8 cellular contexts compared by ENCODE assay signal in the genomic region with DNA sequence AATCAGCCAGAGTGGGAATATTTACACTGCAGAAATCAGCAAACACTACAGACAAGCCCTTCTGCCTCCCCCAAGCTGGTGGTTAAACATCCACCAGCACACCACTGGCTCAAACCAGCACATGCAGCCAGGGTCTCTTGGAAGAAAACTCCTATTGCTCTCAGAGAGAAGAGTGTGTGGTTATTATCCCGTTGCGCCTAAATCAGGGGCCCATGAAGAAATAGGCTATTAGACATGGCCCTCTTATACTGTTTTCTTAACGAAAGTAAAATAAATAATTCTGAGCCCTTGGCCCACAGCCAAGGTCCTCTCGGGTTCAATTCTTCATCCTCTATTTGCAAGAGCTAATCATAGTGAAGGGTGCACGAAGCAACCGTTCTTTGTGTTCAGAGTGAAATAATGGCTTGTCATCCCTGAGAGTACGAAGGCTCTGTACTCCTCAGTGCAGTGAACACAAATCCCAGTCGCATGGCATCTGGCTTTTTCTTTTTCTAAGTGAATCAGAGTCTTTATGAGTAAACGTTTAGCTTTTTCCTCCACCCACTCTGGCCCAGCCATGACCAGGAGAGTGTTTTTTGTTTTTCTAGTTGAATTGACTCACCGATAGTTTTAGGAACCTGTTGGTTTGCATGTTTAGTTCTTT. TPM values are rescaled to one million over a fixed set of nuclear protein-coding genes. Genes with fewer than 3 reads are reported as not detected.
DNase-seq lines count a peak whose midpoint lies in the region; ATAC-seq, FAIRE-seq and TF ChIP-seq lines count a peak whose summit lies in the region.

No MANE protein-coding gene starts in this region.

- H3K9me3 ChIP-seq in SK-N-SH (no peaks in the 10 kb centered on the region), keratinocyte (ENCODE audit: control insufficient read depth, low read depth, low read length) (no peaks in the 10 kb centered on the region)

- H4K20me1 ChIP-seq in SK-N-SH (ENCODE audit: insufficient read depth) (no peaks in the 10 kb centered on the region), keratinocyte (ENCODE audit: control insufficient read depth, extremely low read depth, insufficient read depth, low read length) (no peaks in the 10 kb centered on the region)

- ATAC-seq in GM19397 (IDR thresholded peaks at IDR 0.05; ENCODE audit: unreplicated experiment) (peak; percentile 59), HG03558 (IDR thresholded peaks at IDR 0.05; ENCODE audit: extremely low read depth, unreplicated experiment) (peak; percentile 73)

- H2AFZ ChIP-seq in SK-N-SH (ENCODE audit: low read depth) (peak overlapping the region; percentile 5; the same call in 1 of the 2 replicates), keratinocyte (ENCODE audit: control insufficient read depth, low read length) (no peak overlapping the region)

- CTCF ChIA-PET in SK-N-SH (lab: Yijun Ruan, JAX) = interaction anchor here (1.2 kb wide), 1 partner anchor 338 kb away, joined by 3 read pairs; no protein-coding TSS in a partner anchor

- WGBS in SK-N-SH (ENCODE audit: low lambda C conversion rate) = 52% methylated on average over 10 of the region's 10 CpGs

- H3K4me3 ChIP-seq in SK-N-SH (ENCODE audit: low read depth in 2 of 2, low read length in 1 of 2) (no peak overlapping the region), keratinocyte (ENCODE audit: control insufficient read depth in 2 of 3, extremely low read depth in 1 of 3, insufficient read depth in 2 of 3, low read depth in 1 of 3, low read length in 3 of 3) (no peak overlapping the region)

- H3K27ac ChIP-seq in SK-N-SH (ENCODE audit: low read depth in 2 of 2, low read length in 1 of 2) (peak overlapping the region in 1 of 2 experiments; percentile 44; a peak in 2 of 4 replicates), keratinocyte (ENCODE audit: control insufficient read depth, insufficient read depth, low read length) (no peak overlapping the region)

- no peaks in the 10 kb centered on the region for H3K9me2 ChIP-seq in SK-N-SH

- POLR2A ChIA-PET in SK-N-SH (lab: Yijun Ruan, JAX) = interaction anchor here (0.6 kb wide), 1 partner anchor 11 kb away, joined by 4 read pairs; no protein-coding TSS in a partner anchor

- H3K79me2 ChIP-seq in SK-N-SH (ENCODE audit: insufficient read depth) = no peaks in the 10 kb centered on the region
- H3K79me2 ChIP-seq in keratinocyte (ENCODE audit: control insufficient read depth, insufficient read depth, low read length) = no peaks in the 10 kb centered on the region

- H3K4me1 ChIP-seq in SK-N-SH (ENCODE audit: control insufficient read depth in 1 of 2, insufficient read depth in 2 of 2, low read depth in 1 of 2, low read length in 1 of 2) = peaks cover 0 to 4% of the 10 kb centered on the region in 2 experiments; a peak in 1 of 4 replicates
- H3K4me1 ChIP-seq in keratinocyte (ENCODE audit: control insufficient read depth, extremely low read depth, insufficient read depth, low read length) = peaks cover 8% of the 10 kb centered on the region

- dilution Hi-C loops in keratinocyte (cut with MboI; ENCODE audit: extremely low pct_ligation_motif_present, low sequenced_read_pairs) = no loop called here

- H3K4me2 ChIP-seq in SK-N-SH (peak overlapping the region; percentile 59), keratinocyte (ENCODE audit: control insufficient read depth, extremely low read depth, insufficient read depth, low read depth, low read length) (peak overlapping the region; percentile 15)

- H3K36me3 ChIP-seq in SK-N-SH (replicated peaks in 1 of 2; ENCODE audit: control insufficient read depth in 1 of 2, insufficient read depth in 2 of 2, low read length in 1 of 2) = no peaks in the 10 kb centered on the region
- H3K36me3 ChIP-seq in keratinocyte (ENCODE audit: control insufficient read depth in 2 of 2, extremely low read depth in 1 of 2, insufficient read depth in 2 of 2, low read length in 2 of 2) = no peaks in the 10 kb centered on the region

- no peaks in the 10 kb centered on the region for H3K9me1 ChIP-seq in keratinocyte (ENCODE audit: control insufficient read depth, extremely low read depth, insufficient read depth, low read length)

- TF ChIP-seq CTCF in SK-N-SH (IDR thresholded peaks at IDR 0.05) (no peak), keratinocyte (optimal IDR thresholded peaks at IDR 0.05 in 1 of 3, IDR thresholded peaks at IDR 0.05 in 1 of 3, conservative IDR thresholded peaks at IDR 0.05 in 1 of 3; ENCODE audit: extremely low read depth in 1 of 3, insufficient read depth in 2 of 3, low read length in 3 of 3) (no peak)

- DNase-seq in DMS153 (lab: John Stamatoyannopoulos, UW) (peak; percentile 84), SK-N-SH (no peak), keratinocyte (ENCODE audit: low read depth, low spot score) (no peak), SKM-1 (lab: John Stamatoyannopoulos, UW; ENCODE audit: unreplicated experiment) (no peak), SW 1271 (lab: John Stamatoyannopoulos, UW) (no peak)
- DNase-seq in activated CD4-positive, alpha-beta T cell treated with anti-CD3 and anti-CD28 coated beads, Interleukin-2, amount 50 U/mL, for 1 hour = no peak

- H3K27me3 ChIP-seq in SK-N-SH (ENCODE audit: insufficient read depth) = no peaks in the 10 kb centered on the region
- no peaks in the 10 kb centered on the region for H3K27me3 ChIP-seq in keratinocyte (ENCODE audit: control insufficient read depth, extremely low read depth, insufficient read depth, low read length)

- TF ChIP-seq EP300 in SK-N-SH (IDR thresholded peaks at IDR 0.05; ENCODE audit: borderline replicate concordance in 1 of 2, low read depth in 1 of 2, low read length in 1 of 2) = no peak

- no peak for FAIRE-seq in keratinocyte (lab: Jason Lieb, UNC)

- H3K9ac ChIP-seq in SK-N-SH (no peak overlapping the region), keratinocyte (ENCODE audit: control insufficient read depth, extremely low read depth, insufficient read depth, low read length) (no peak overlapping the region)

- peaks cover 10% of the 10 kb centered on the region for H3F3A ChIP-seq in SK-N-SH (replicated peaks; ENCODE audit: insufficient read depth)

- TF ChIP-seq RAD21 in SK-N-SH (IDR thresholded peaks at IDR 0.05; ENCODE audit: low read length) = no peak

TF ChIP-seq in SK-N-SH, 30 proteins besides CTCF, POLR2A, EP300 and RAD21:
- TF ChIP-seq FOSL2 (IDR thresholded peaks at IDR 0.05; ENCODE audit: borderline replicate concordance, low read depth) (peak; percentile 52), ELF1 (IDR thresholded peaks at IDR 0.05) (no peak), NFIC (IDR thresholded peaks at IDR 0.05; ENCODE audit: borderline replicate concordance) (peak; percentile 15; the same call in 1 of the 2 replicates), RFX5 (IDR thresholded peaks at IDR 0.05; ENCODE audit: low read length) (no peak), YY1 (IDR thresholded peaks at IDR 0.05; ENCODE audit: low read depth) (no peak), TCF12 (IDR thresholded peaks at IDR 0.05) (peak; percentile 56), TAF1 (IDR thresholded peaks at IDR 0.05; ENCODE audit: borderline replicate concordance, low read depth, low read length) (no peak), FOXJ3 (CRISPR knock-in tag; IDR thresholded peaks at IDR 0.05) (no peak)
- TF ChIP-seq, protein P1, sequence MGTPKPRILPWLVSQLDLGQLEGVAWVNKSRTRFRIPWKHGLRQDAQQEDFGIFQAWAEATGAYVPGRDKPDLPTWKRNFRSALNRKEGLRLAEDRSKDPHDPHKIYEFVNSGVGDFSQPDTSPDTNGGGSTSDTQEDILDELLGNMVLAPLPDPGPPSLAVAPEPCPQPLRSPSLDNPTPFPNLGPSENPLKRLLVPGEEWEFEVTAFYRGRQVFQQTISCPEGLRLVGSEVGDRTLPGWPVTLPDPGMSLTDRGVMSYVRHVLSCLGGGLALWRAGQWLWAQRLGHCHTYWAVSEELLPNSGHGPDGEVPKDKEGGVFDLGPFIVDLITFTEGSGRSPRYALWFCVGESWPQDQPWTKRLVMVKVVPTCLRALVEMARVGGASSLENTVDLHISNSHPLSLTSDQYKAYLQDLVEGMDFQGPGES (IDR thresholded peaks at IDR 0.05; ENCODE audit: low read depth, low read length) = no peak
TF ChIP-seq in SK-N-SH: peak in this region for 3.

RNA-seq across cellular contexts. Expression of a gene that starts 33.4 kb away (rescaled TPM):
- polyA plus RNA-seq in SK-N-SH (2012; rRNA removed) (4.7 and 6.8 TPM in 2 replicates), keratinocyte (6.8 to 7.2 TPM (median 6.9 TPM) in 3 replicates)
- 3.9 and 4.6 TPM in 2 replicates for polyA plus RNA-seq in SK-N-SH (2012; cell fraction: cytosol; rRNA removed)
- 4.1 and 7.9 TPM in 2 replicates for polyA plus RNA-seq in SK-N-SH (2012; cell fraction: nucleus; rRNA removed)
- 7.9 TPM for polyA plus RNA-seq in keratinocyte (2011; ENCODE audit: low read depth)
- 4.2 and 5.2 TPM in 2 replicates for polyA plus RNA-seq in keratinocyte (2011; cell fraction: cytosol; rRNA removed)
- 7.4 and 7.7 TPM in 2 replicates for polyA plus RNA-seq in keratinocyte (2011; cell fraction: nucleus; rRNA removed)
- polyA plus RNA-seq in keratinocyte (2012; ENCODE audit: low replicate concordance) = 6.4 and 11.4 TPM in 2 replicates
- 9.4 to 13.8 TPM (median 11.7 TPM) in 3 replicates for polyA minus RNA-seq in keratinocyte
- 12.3 TPM for polyA minus RNA-seq in keratinocyte (2011; cell fraction: cytosol; rRNA and poly(A)+ RNA removed)
- 15.2 and 15.6 TPM in 2 replicates for polyA minus RNA-seq in keratinocyte (2011; cell fraction: nucleus; rRNA and poly(A)+ RNA removed)
